Comparison of ENCODE assay signal across 8 cellular contexts in genomic region chr3:96813134-96813819, GRCh38. TPM values are rescaled to one million over a fixed set of nuclear protein-coding genes. Genes with fewer than 3 reads are reported as not detected.
DNase-seq lines count a peak whose midpoint lies in the region; ATAC-seq and TF ChIP-seq lines count a peak whose summit lies in the region.

No MANE protein-coding gene starts in this region.

- ATAC-seq in GM19043 (IDR thresholded peaks at IDR 0.05; ENCODE audit: low read depth, unreplicated experiment), result peak; percentile 96
- peak; percentile 98 for ATAC-seq in HG03196 (IDR thresholded peaks at IDR 0.05; ENCODE audit: unreplicated experiment)
- peak; percentile 50 to 95 for ATAC-seq in activated naive CD4-positive, alpha-beta T cell treated with anti-CD3 and anti-CD28 coated beads, Interleukin-2, amount 50 U/mL, for 72 hours

- no peak overlapping the region for H3K27ac ChIP-seq in CD4-positive, alpha-beta memory T cell (ENCODE audit: low read depth, low read length)
- H3K27ac ChIP-seq in ovary (peak overlapping the region; percentile 77 to 92), vagina (peak overlapping the region; percentile 71)

- DNase-seq in CD4-positive, alpha-beta memory T cell, result peak; percentile 16 to 32 (median 26)
- DNase-seq in NCI-H510A (lab: John Stamatoyannopoulos, UW) (peak; percentile 52), head of caudate nucleus (peak; percentile 28 to 93 (median 80)), ovary (peak; percentile 75 to 86 (median 78)), vagina (ENCODE audit: extremely low spot score in 2 of 2) (no peak)
- DNase-seq in activated naive CD4-positive, alpha-beta T cell treated with anti-CD3 and anti-CD28 coated beads, Interleukin-2, amount 50 U/mL, for 72 hours (ENCODE audit: low spot score in 2 of 2), result peak in 1 of 2 donors; percentile 65

- peaks cover 23 to 24% of the 10 kb centered on the region in 2 donors for H3K27me3 Mint-ChIP-seq in CD4-positive, alpha-beta memory T cell

- peaks cover 9 to 18% (median 12%) of the 10 kb centered on the region in 4 donors for H3K4me1 Mint-ChIP-seq in CD4-positive, alpha-beta memory T cell

- intact Hi-C loops in CD4-positive, alpha-beta memory T cell (cut with micrococcal nuclease), result no loop called here
- intact Hi-C loops in head of caudate nucleus (cut with DNase I), result no loop called here
- intact Hi-C loops in ovary (cut with DNase I), result no loop called here
- intact Hi-C loops in vagina (cut with DNase I), result no loop called here

- H3K4me3 Mint-ChIP-seq in CD4-positive, alpha-beta memory T cell, result peak overlapping the region in 7 of 8 donors; percentile 40 to 77 (median 68)

- H3K9me3 ChIP-seq in CD4-positive, alpha-beta memory T cell (ENCODE audit: control insufficient read depth in 1 of 2, low read length in 2 of 2), result no peaks in the 10 kb centered on the region
- no peaks in the 10 kb centered on the region for H3K9me3 ChIP-seq in ovary
- H3K9me3 ChIP-seq in vagina, result no peaks in the 10 kb centered on the region

- no peak for TF ChIP-seq POLR2A in ovary (IDR thresholded peaks at IDR 0.05)
- TF ChIP-seq POLR2A in vagina (IDR thresholded peaks at IDR 0.05), result no peak

- TF ChIP-seq CTCF in ovary (IDR thresholded peaks at IDR 0.05) (peak in 1 of 3 donors; percentile 33), vagina (IDR thresholded peaks at IDR 0.05) (peak in 1 of 3 experiments; percentile 13)

- CTCF ChIA-PET in CD4-positive, alpha-beta memory T cell (lab: Charles Lee; ENCODE audit: partially characterized antibody), result no interaction called here

- no peak for TF ChIP-seq EP300 in ovary (IDR thresholded peaks at IDR 0.05)

- peaks cover 7% of the 10 kb centered on the region for H3K4me1 ChIP-seq in CD4-positive, alpha-beta memory T cell (ENCODE audit: insufficient read depth, low read length)
- H3K4me1 ChIP-seq in ovary (ENCODE audit: insufficient read depth), result no peaks in the 10 kb centered on the region
- H3K4me1 ChIP-seq in vagina, result peaks cover 29% of the 10 kb centered on the region

- H3K4me3 ChIP-seq in CD4-positive, alpha-beta memory T cell (ENCODE audit: low read length in 2 of 2), result no peak overlapping the region
- peak overlapping the region; percentile 41 for H3K4me3 ChIP-seq in ovary
- H3K4me3 ChIP-seq in vagina, result peak overlapping the region; percentile 46 to 54

- peaks cover 8% of the 10 kb centered on the region for H3K27me3 ChIP-seq in CD4-positive, alpha-beta memory T cell (ENCODE audit: insufficient read depth, low read length)
- no peaks in the 10 kb centered on the region for H3K27me3 ChIP-seq in ovary
- H3K27me3 ChIP-seq in vagina, result no peaks in the 10 kb centered on the region

- POLR2A ChIA-PET in CD4-positive, alpha-beta memory T cell (lab: Charles Lee; ENCODE audit: partially characterized antibody), result no interaction called here

- no peaks in the 10 kb centered on the region for H3K36me3 ChIP-seq in CD4-positive, alpha-beta memory T cell (ENCODE audit: insufficient read depth, low read length)
- H3K36me3 ChIP-seq in ovary (no peaks in the 10 kb centered on the region), vagina (no peaks in the 10 kb centered on the region)

- H3K27ac Mint-ChIP-seq in CD4-positive, alpha-beta memory T cell, result no peak overlapping the region
- H3K27ac Mint-ChIP-seq in activated naive CD4-positive, alpha-beta T cell treated with anti-CD3 and anti-CD28 coated beads, Interleukin-2, amount 50 U/mL, for 72 hours, result no peak overlapping the region

- peaks cover 0 to 8% (median 0%) of the 10 kb centered on the region in 8 donors for H3K9me3 Mint-ChIP-seq in CD4-positive, alpha-beta memory T cell
- no peaks in the 10 kb centered on the region for H3K9me3 Mint-ChIP-seq in activated naive CD4-positive, alpha-beta T cell treated with anti-CD3 and anti-CD28 coated beads, Interleukin-2, amount 50 U/mL, for 72 hours

- WGBS in ovary, 3 donors, result 0 to 1% (median 0%) methylated on average over 59 to 79 of the region's 79 CpGs

- no peaks in the 10 kb centered on the region for H3K36me3 Mint-ChIP-seq in CD4-positive, alpha-beta memory T cell
- peaks cover 0 to 11% of the 10 kb centered on the region in 2 donors for H3K36me3 Mint-ChIP-seq in activated naive CD4-positive, alpha-beta T cell treated with anti-CD3 and anti-CD28 coated beads, Interleukin-2, amount 50 U/mL, for 72 hours

RNA-seq across cellular contexts. Expression of gene EPHA6, which starts 1.1 kb away (rescaled TPM):
- total RNA-seq in CD4-positive, alpha-beta memory T cell, result not detected
- not detected for polyA plus RNA-seq in CD4-positive, alpha-beta memory T cell
- not detected for total RNA-seq in activated naive CD4-positive, alpha-beta T cell treated with anti-CD3 and anti-CD28 coated beads, Interleukin-2, amount 50 U/mL, for 72 hours
- total RNA-seq in ovary (10 to 100 TPM in 4 of 7 donors, 1 to 10 TPM in 3; 3.0 to 20.9 (median 11.3) TPM), vagina (1.2 TPM)
- polyA plus RNA-seq in ovary, result 1 to 10 TPM; 2.0 to 2.5 TPM

Comparison
In these comparisons a context has a peak if more than half of its experiments do, and no peak if none do; other contexts are left out.
1. DNase-seq: peak in CD4-positive, alpha-beta memory T cell (5 of 5), NCI-H510A (single experiment), head of caudate nucleus (42 of 42) and ovary (5 of 5); none in vagina (0 of 2).
2. H3K4me3 ChIP-seq: peak in ovary (single experiment) and vagina (2 of 2); none in CD4-positive, alpha-beta memory T cell (0 of 2).
3. Peak in every context shown above with its lines, with median percentiles within 50 percentile points of each other: ATAC-seq.